Comparison of ENCODE assay signal across 9 cellular contexts in the genomic region with DNA sequence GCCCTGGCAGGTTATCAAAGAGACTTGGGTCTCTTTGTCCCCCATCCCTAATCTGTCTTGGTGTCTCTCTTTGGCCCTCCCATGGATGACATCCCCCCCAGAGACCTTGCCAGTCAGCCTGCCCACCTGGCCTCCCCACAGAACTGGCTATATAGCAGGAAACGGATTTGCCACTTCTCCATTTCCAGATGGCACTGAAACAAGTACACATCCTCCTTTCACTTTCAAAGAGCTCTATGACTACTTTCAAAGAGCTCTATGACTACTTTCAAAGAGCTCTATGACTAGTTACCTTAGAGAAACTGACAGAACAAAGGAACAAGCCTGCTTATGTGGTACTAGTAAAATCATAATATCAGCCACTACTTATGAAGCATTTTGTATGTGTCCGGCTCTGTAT.
DNase-seq lines count a peak whose midpoint lies in the region; ATAC-seq, FAIRE-seq and TF ChIP-seq lines count a peak whose summit lies in the region.
"Had no signal": no experiment of that assay in that cellular context is flagged by ENCODE, and none has a peak within 500 bp of the region (broad histone marks: within the 10 kb centered on the region; RNA-seq: fewer than 3 reads in every experiment).

No MANE protein-coding gene starts in this region.

- H3F3A ChIP-seq in DOHH2 (ENCODE audit: control insufficient read depth, insufficient read depth) = peaks cover 9% of the 10 kb centered on the region

- H3K4me3 ChIP-seq in DOHH2 (ENCODE audit: low read length) (peak overlapping the region; percentile 45), kidney (ENCODE audit: low read length in 2 of 2) (no peak overlapping the region), aorta (ENCODE audit: low read length in 2 of 2) (no peak overlapping the region)

- no peaks in the 10 kb centered on the region for H4K20me1 ChIP-seq in DOHH2 (ENCODE audit: control insufficient read depth, insufficient read depth, low read depth, low read length)

- H3K27ac ChIP-seq in DOHH2 (ENCODE audit: low read depth, low read length) (peak overlapping the region; percentile 37), kidney (ENCODE audit: low read depth in 2 of 2, low read length in 2 of 2) (no peak overlapping the region), aorta (ENCODE audit: low read depth in 1 of 2, low read length in 2 of 2) (no peak overlapping the region)

- ATAC-seq in GM19324 (IDR thresholded peaks at IDR 0.05; ENCODE audit: low FRiP score, unreplicated experiment) (peak; percentile 93), HG03159 (IDR thresholded peaks at IDR 0.05; ENCODE audit: unreplicated experiment) (peak; percentile 95), aorta (ENCODE audit: low FRiP score) (no peak), Right ventricle myocardium superior (ENCODE audit: poor library complexity) (no peak)
- ATAC-seq in activated T-cell treated with anti-CD3 and anti-CD28 coated beads, Interleukin-2, amount 50 U/mL, for 4 hours = peak; percentile 86 to 87

- intact Hi-C loops in kidney (cut with DNase I) = no loop called here
- intact Hi-C loops in aorta (cut with DNase I) = no loop called here
- intact Hi-C loops in Right ventricle myocardium superior (cut with DNase I) = no loop called here

- H3K27me3 ChIP-seq in DOHH2 (ENCODE audit: control insufficient read depth, low read length) (no peaks in the 10 kb centered on the region), aorta (ENCODE audit: control insufficient read depth in 1 of 2, insufficient read depth in 2 of 2, low read length in 1 of 2) (no peaks in the 10 kb centered on the region)

- no peak overlapping the region for H3K9ac ChIP-seq in kidney (ENCODE audit: low read length in 2 of 2)

- H3K9me3 Mint-ChIP-seq in activated T-cell treated with anti-CD3 and anti-CD28 coated beads, Interleukin-2, amount 50 U/mL, for 4 hours = no peaks in the 10 kb centered on the region

- H3K36me3 ChIP-seq in DOHH2 (ENCODE audit: control insufficient read depth, low read length) (no peaks in the 10 kb centered on the region), kidney (ENCODE audit: control insufficient read depth in 1 of 2, insufficient read depth in 2 of 2, low read length in 2 of 2) (no peaks in the 10 kb centered on the region), aorta (ENCODE audit: control insufficient read depth in 1 of 2, insufficient read depth in 2 of 2, low read length in 1 of 2) (no peaks in the 10 kb centered on the region)

- H3K9me3 ChIP-seq in DOHH2 (ENCODE audit: control insufficient read depth, insufficient read depth, low read length) = no peaks in the 10 kb centered on the region
- no peaks in the 10 kb centered on the region for H3K9me3 ChIP-seq in kidney (ENCODE audit: control insufficient read depth in 1 of 2, low read length in 2 of 2)
- H3K9me3 ChIP-seq in aorta (ENCODE audit: control insufficient read depth, low read length) = no peaks in the 10 kb centered on the region

- no peaks in the 10 kb centered on the region for H3K79me2 ChIP-seq in DOHH2 (ENCODE audit: control insufficient read depth, low read length)

- peak overlapping the region; percentile 55 for H3K4me2 ChIP-seq in DOHH2 (ENCODE audit: low read length)

- peaks cover 55% of the 10 kb centered on the region for H3K4me1 ChIP-seq in DOHH2 (ENCODE audit: control insufficient read depth, low read length)
- peaks cover 0 to 5% of the 10 kb centered on the region in 2 donors for H3K4me1 ChIP-seq in kidney (ENCODE audit: control insufficient read depth in 1 of 2, insufficient read depth in 1 of 2, low read depth in 1 of 2, low read length in 2 of 2)
- peaks cover 2 to 6% of the 10 kb centered on the region in 2 donors for H3K4me1 ChIP-seq in aorta (ENCODE audit: control insufficient read depth in 1 of 2, insufficient read depth in 2 of 2, low read length in 2 of 2)

- TF ChIP-seq CTCF in DOHH2 (IDR thresholded peaks at IDR 0.05; ENCODE audit: low read depth, low read length, poor library complexity, severe bottlenecking) (no peak), kidney (IDR thresholded peaks at IDR 0.05; ENCODE audit: borderline replicate concordance, extremely low read depth, insufficient read depth) (no peak)

- H3K27me3 Mint-ChIP-seq in activated T-cell treated with anti-CD3 and anti-CD28 coated beads, Interleukin-2, amount 50 U/mL, for 4 hours (ENCODE audit: low read depth) = no peaks in the 10 kb centered on the region

- H3K9me2 ChIP-seq in DOHH2 (replicated peaks; ENCODE audit: control insufficient read depth, low read length) = no peaks in the 10 kb centered on the region

- FAIRE-seq in kidney (lab: Jason Lieb, UNC) = no peak

- DNase-seq in activated T-cell treated with anti-CD3 and anti-CD28 coated beads, Interleukin-2, amount 50 U/mL, for 4 hours = no peak
- DNase-seq in kidney = no peak
- no peak for DNase-seq in aorta
- DNase-seq in Right ventricle myocardium superior = no peak
- no peak for DNase-seq in medulla oblongata (ENCODE audit: extremely low spot score)
- DNase-seq: left cardiac atrium had no signal

- H3K4me3 Mint-ChIP-seq in activated T-cell treated with anti-CD3 and anti-CD28 coated beads, Interleukin-2, amount 50 U/mL, for 4 hours = no peak overlapping the region

- H3K4me1 Mint-ChIP-seq in activated T-cell treated with anti-CD3 and anti-CD28 coated beads, Interleukin-2, amount 50 U/mL, for 4 hours (ENCODE audit: low read depth) = peaks cover 11% of the 10 kb centered on the region

- WGBS in aorta, 2 donors = 80 to 83% methylated on average over 2 of the region's 2 CpGs

- no peaks in the 10 kb centered on the region for H3K36me3 Mint-ChIP-seq in activated T-cell treated with anti-CD3 and anti-CD28 coated beads, Interleukin-2, amount 50 U/mL, for 4 hours (ENCODE audit: insufficient read depth)

Comparison
In these comparisons a context has a peak if more than half of its experiments do, and no peak if none do; other contexts are left out.
1. ATAC-seq: peak in GM19324 (single experiment), HG03159 (single experiment) and activated T-cell treated with anti-CD3 and anti-CD28 coated beads, Interleukin-2, amount 50 U/mL, for 4 hours (2 of 2); none in aorta (single experiment) and Right ventricle myocardium superior (single experiment).